In the genomic region with DNA sequence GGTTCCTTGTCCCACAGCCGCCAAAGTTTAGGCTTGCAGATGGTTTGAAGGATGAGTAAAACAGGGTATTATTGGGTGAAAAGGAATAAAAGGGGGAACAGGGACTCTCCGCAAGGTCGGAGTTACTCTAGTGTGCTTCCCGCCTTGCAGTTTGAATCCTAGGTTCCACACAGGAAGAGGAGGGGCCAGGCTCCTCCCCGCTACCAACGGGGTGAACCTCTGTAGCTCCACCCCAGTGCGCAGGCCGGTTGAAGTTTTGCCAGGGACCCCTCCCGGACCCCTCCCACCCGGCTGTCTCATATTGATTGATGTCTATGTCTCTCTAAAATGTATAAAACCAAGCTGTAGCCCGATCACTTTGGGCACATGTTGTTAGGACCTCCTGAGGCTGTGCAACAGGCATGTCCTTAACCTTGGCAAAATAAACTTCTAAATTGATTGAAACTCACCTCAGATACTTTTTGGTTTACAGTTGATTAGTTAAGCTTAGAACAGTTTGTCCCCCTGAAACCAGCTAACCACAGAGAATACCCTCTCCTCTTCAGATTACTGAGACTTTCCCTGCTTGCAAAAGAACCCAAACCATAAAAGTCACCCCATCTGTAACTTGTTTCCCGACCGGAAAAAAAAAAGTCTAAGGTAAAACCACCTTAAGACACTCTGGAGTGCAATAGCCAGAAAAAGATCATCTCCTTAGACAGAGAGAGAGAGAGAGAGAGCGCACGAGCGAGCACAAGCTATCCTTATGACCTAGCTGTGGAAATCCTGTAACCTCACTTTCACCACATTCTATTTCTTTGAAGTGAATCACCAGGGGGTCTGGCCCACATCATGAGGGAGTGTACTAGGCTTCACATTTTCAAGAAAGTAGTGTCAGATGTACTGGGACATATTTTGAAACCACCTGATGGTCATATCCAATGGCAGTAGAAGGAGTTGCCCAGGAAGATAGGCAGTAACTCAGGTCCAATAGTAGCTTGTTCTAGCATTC, we compare ENCODE assay signal across 7 cellular contexts. TPM values are rescaled to one million over a fixed set of nuclear protein-coding genes. Genes with fewer than 3 reads are reported as not detected.
A peak's percentile ranks its signal among the peaks of the same experiment; 100 is the strongest.
DNase-seq lines count a peak whose midpoint lies in the region; ATAC-seq and TF ChIP-seq lines count a peak whose summit lies in the region.

No MANE protein-coding gene starts in this region.

- H3K9me2 ChIP-seq in Karpas-422 (replicated peaks; ENCODE audit: insufficient read depth, low read length) = no peaks in the 10 kb centered on the region

- 54 to 65% (median 61%) methylated on average over 16 of the region's 16 CpGs for WGBS in spleen, 5 donors
- 62 to 67% methylated on average over 13 to 16 of the region's 16 CpGs for WGBS in tibial nerve, 2 donors

- no peak for TF ChIP-seq EP300 in tibial nerve (IDR thresholded peaks at IDR 0.05)

- H3K79me2 ChIP-seq in Karpas-422 (ENCODE audit: low read length) = no peaks in the 10 kb centered on the region

- no peak for TF ChIP-seq CTCF in gastrocnemius medialis (IDR thresholded peaks at IDR 0.05 in 4 of 5, conservative IDR thresholded peaks at IDR 0.05 in 1 of 5)
- TF ChIP-seq CTCF in spleen (IDR thresholded peaks at IDR 0.05 in 8 of 11, conservative IDR thresholded peaks at IDR 0.05 in 3 of 11) = no peak
- no peak for TF ChIP-seq CTCF in tibial nerve (IDR thresholded peaks at IDR 0.05)

- TF ChIP-seq POLR2A in gastrocnemius medialis (IDR thresholded peaks at IDR 0.05) (no peak), spleen (IDR thresholded peaks at IDR 0.05) (no peak), tibial nerve (IDR thresholded peaks at IDR 0.05) (no peak)

- intact Hi-C loops in gastrocnemius medialis (cut with DNase I; ENCODE audit: low total_unique reads) (no loop called here), spleen (cut with DNase I; ENCODE audit: low total_unique reads) (no loop called here)

- ATAC-seq in GM19324 (IDR thresholded peaks at IDR 0.05; ENCODE audit: low FRiP score, unreplicated experiment) (peak; percentile 56), HG03039 (IDR thresholded peaks at IDR 0.05; ENCODE audit: unreplicated experiment) (peak; percentile 67), gastrocnemius medialis (peak; percentile 92)

- H3K4me1 ChIP-seq in gastrocnemius medialis (no peaks in the 10 kb centered on the region), Karpas-422 (ENCODE audit: low read length) (peaks cover 3% of the 10 kb centered on the region; the same call in 1 of the 2 replicates), spleen (no peaks in the 10 kb centered on the region), tibial nerve (peaks cover 0 to 6% (median 0%) of the 10 kb centered on the region in 4 donors)

- H3K9ac ChIP-seq in Karpas-422 (ENCODE audit: low read length) = no peak overlapping the region

- H3K27me3 ChIP-seq in gastrocnemius medialis = no peaks in the 10 kb centered on the region
- no peaks in the 10 kb centered on the region for H3K27me3 ChIP-seq in Karpas-422 (ENCODE audit: low read length)
- H3K27me3 ChIP-seq in spleen (replicated peaks in 1 of 7) = peaks cover 0 to 4% (median 0%) of the 10 kb centered on the region in 7 donors
- H3K27me3 ChIP-seq in tibial nerve = no peaks in the 10 kb centered on the region

- no peaks in the 10 kb centered on the region for H4K20me1 ChIP-seq in Karpas-422 (ENCODE audit: insufficient read depth, low read depth, low read length)

- H3K4me3 ChIP-seq in gastrocnemius medialis (no peak overlapping the region), Karpas-422 (ENCODE audit: low read length) (no peak overlapping the region), spleen (peak overlapping the region in 1 of 8 donors; percentile 47), tibial nerve (no peak overlapping the region)

- in situ Hi-C loops in gastrocnemius medialis (cut with MboI; ENCODE audit: low sequenced_read_pairs in 4 of 4) = no loop called here

- no peak overlapping the region for H2AFZ ChIP-seq in Karpas-422 (ENCODE audit: low read length)

- H3K4me2 ChIP-seq in Karpas-422 (ENCODE audit: low read depth, low read length, poor library complexity, severe bottlenecking) = no peak overlapping the region

- DNase-seq in activated naive CD4-positive, alpha-beta T cell treated with anti-CD3 and anti-CD28 coated beads, Interleukin-2, amount 50 U/mL, for 16 hours = peak; percentile 19
- DNase-seq in gastrocnemius medialis = peak in 1 of 2 donors; percentile 39
- no peak for DNase-seq in Karpas-422
- no peak for DNase-seq in spleen
- DNase-seq in tibial nerve (ENCODE audit: low spot score in 2 of 2) = no peak

- H3K27ac ChIP-seq in gastrocnemius medialis (peak overlapping the region in 1 of 4 donors; percentile 26), Karpas-422 (ENCODE audit: low read length) (no peak overlapping the region), spleen (no peak overlapping the region), tibial nerve (no peak overlapping the region)

- H3K9me3 ChIP-seq in gastrocnemius medialis (no peaks in the 10 kb centered on the region), Karpas-422 (ENCODE audit: low read length) (no peaks in the 10 kb centered on the region), spleen (no peaks in the 10 kb centered on the region), tibial nerve (no peaks in the 10 kb centered on the region)

- H3K36me3 ChIP-seq in gastrocnemius medialis (no peaks in the 10 kb centered on the region), Karpas-422 (ENCODE audit: insufficient read depth, low read length) (no peaks in the 10 kb centered on the region), spleen (no peaks in the 10 kb centered on the region), tibial nerve (no peaks in the 10 kb centered on the region)

RNA-seq across cellular contexts. Expression of a gene that starts 11.3 kb away (rescaled TPM):
- 10 to 100 TPM; 11.5 to 16.9 (median 13.3) TPM for total RNA-seq in gastrocnemius medialis
- total RNA-seq in Karpas-422 (2014; rRNA removed; shearing (Covaris generic); ENCODE audit: low replicate concordance) = 29.3 and 31.7 TPM in 2 replicates
- total RNA-seq in spleen = 10 to 100 TPM; 12.8 to 19.1 (median 16.6) TPM
- polyA plus RNA-seq in spleen = 10 to 100 TPM; 11.8 to 16.8 (median 14.3) TPM
- total RNA-seq in tibial nerve = 10 to 100 TPM; 20.2 to 28.8 (median 24.1) TPM
